ENCODE assay signal across 20 cellular contexts in the genomic region with DNA sequence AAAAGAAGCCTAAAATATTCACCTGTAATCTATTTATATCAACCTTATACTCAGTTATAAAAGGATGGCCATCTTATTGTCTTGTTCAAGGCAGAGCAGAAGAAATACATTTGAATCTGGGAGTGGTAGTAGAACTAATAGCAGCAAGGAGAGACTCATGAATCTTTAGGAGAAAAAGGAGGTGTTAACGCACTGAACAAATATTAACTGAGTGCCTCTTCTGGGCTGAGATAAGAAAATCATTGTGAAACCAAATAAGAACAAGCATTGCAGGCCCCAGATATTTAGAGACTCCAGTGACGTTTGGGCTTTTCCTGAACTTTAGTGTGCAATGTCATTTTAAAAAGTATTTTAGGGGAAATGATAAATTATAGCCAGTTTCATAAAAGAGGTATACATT.
DNase-seq lines count a peak whose midpoint lies in the region; ATAC-seq, FAIRE-seq and TF ChIP-seq lines count a peak whose summit lies in the region.
"Had no signal": no experiment of that assay in that cellular context is flagged by ENCODE, and none has a peak within 500 bp of the region (broad histone marks: within the 10 kb centered on the region; RNA-seq: fewer than 3 reads in every experiment).

No MANE protein-coding gene starts in this region.

- H4K8ac ChIP-seq in mesenchymal stem cell (ENCODE audit: low read length) = no peak overlapping the region

- no peaks in the 10 kb centered on the region for H3K27me3 ChIP-seq in Caco-2 (replicated peaks; ENCODE audit: control insufficient read depth, insufficient read depth, low read length)
- no peaks in the 10 kb centered on the region for H3K27me3 ChIP-seq in left lung
- H3K27me3 ChIP-seq in pancreas = no peaks in the 10 kb centered on the region
- H3K27me3 ChIP-seq in sigmoid colon = no peaks in the 10 kb centered on the region
- no peaks in the 10 kb centered on the region for H3K27me3 ChIP-seq in mesenchymal stem cell (ENCODE audit: control insufficient read depth in 1 of 2, insufficient read depth in 1 of 2, low read length in 2 of 2)

- WGBS in pancreas, 2 donors = 3 to 6% methylated on average over 2 of the region's 2 CpGs
- 12 to 29% methylated on average over 2 of the region's 2 CpGs for WGBS in sigmoid colon, 2 donors
- WGBS in mesenchymal stem cell = 88% methylated on average over 1 of the region's 2 CpGs

- H3K4me2 ChIP-seq in mesenchymal stem cell (ENCODE audit: low read length, poor library complexity, severe bottlenecking) = no peak overlapping the region

- FAIRE-seq in pancreas (lab: Jason Lieb, UNC) = no peak
- FAIRE-seq: G401.6, GM12878, GM19239, H1 had no signal

- H3K9me3 ChIP-seq in Caco-2 (no peaks in the 10 kb centered on the region), left lung (peaks cover 0 to 5% of the 10 kb centered on the region in 2 donors), pancreas (no peaks in the 10 kb centered on the region), sigmoid colon (no peaks in the 10 kb centered on the region), mesenchymal stem cell (ENCODE audit: control insufficient read depth, low read length) (no peaks in the 10 kb centered on the region)

- H3K36me3 Mint-ChIP-seq in Caco-2 (ENCODE audit: insufficient read depth, unreplicated experiment) (no peaks in the 10 kb centered on the region), natural killer cell (no peaks in the 10 kb centered on the region)
- H3K36me3 Mint-ChIP-seq: CD4-positive, alpha-beta memory T cell had no signal

- H3K23ac ChIP-seq in mesenchymal stem cell (ENCODE audit: low read length in 2 of 2) = no peak overlapping the region

- H3K27ac Mint-ChIP-seq in Caco-2 (ENCODE audit: unreplicated experiment) (no peak overlapping the region), natural killer cell (no peak overlapping the region)
- H3K27ac Mint-ChIP-seq: CD4-positive, alpha-beta memory T cell had no signal

- CTCF ChIA-PET in Caco-2 (lab: Charles Lee) = interaction anchor here (0.6 kb wide), 1 partner anchor 123 kb away, joined by 3 read pairs; no protein-coding TSS in a partner anchor

- H3K4me3 Mint-ChIP-seq in Caco-2 (ENCODE audit: unreplicated experiment) (peak overlapping the region; percentile 22), natural killer cell (no peak overlapping the region)
- H3K4me3 Mint-ChIP-seq: CD4-positive, alpha-beta memory T cell had no signal

- ATAC-seq in left lung = peak; percentile 94
- peak; percentile 66 to 87 (median 77) for ATAC-seq in pancreas
- ATAC-seq in natural killer cell = no peak
- ATAC-seq: GM12878 had no signal

- no peak overlapping the region for H2BK5ac ChIP-seq in mesenchymal stem cell (ENCODE audit: low read depth, low read length, poor library complexity, severe bottlenecking)

- no peak overlapping the region for H2BK12ac ChIP-seq in mesenchymal stem cell (ENCODE audit: low read length in 2 of 2)

- no peak overlapping the region for H3K9ac ChIP-seq in mesenchymal stem cell (ENCODE audit: low read length)
- H3K9ac ChIP-seq: GM23248 had no signal

- H3K36me3 ChIP-seq in Caco-2 (ENCODE audit: control insufficient read depth, insufficient read depth, low read length) (no peaks in the 10 kb centered on the region), left lung (no peaks in the 10 kb centered on the region), pancreas (no peaks in the 10 kb centered on the region), sigmoid colon (no peaks in the 10 kb centered on the region), mesenchymal stem cell (ENCODE audit: control insufficient read depth in 1 of 2, insufficient read depth in 2 of 2, low read depth in 1 of 2, low read length in 2 of 2) (no peaks in the 10 kb centered on the region)

- peaks cover 27% of the 10 kb centered on the region for H3K4me1 ChIP-seq in Caco-2
- no peaks in the 10 kb centered on the region for H3K4me1 ChIP-seq in left lung
- H3K4me1 ChIP-seq in pancreas = peaks cover 4 to 22% (median 10%) of the 10 kb centered on the region in 3 donors
- H3K4me1 ChIP-seq in sigmoid colon = peaks cover 0 to 32% (median 7%) of the 10 kb centered on the region in 4 donors
- no peaks in the 10 kb centered on the region for H3K4me1 ChIP-seq in mesenchymal stem cell (ENCODE audit: control insufficient read depth, insufficient read depth, low read depth, low read length)

- H3K14ac ChIP-seq in mesenchymal stem cell (ENCODE audit: low read length in 2 of 2) = no peak overlapping the region

- DNase-seq in Caco-2 (peak in 1 of 2 experiments; percentile 25), NCI-H69 (lab: John Stamatoyannopoulos, UW) (peak; percentile 50), left lung (no peak), pancreas (no peak), sigmoid colon (no peak), NCI-H1930 (lab: John Stamatoyannopoulos, UW) (no peak), mesenchymal stem cell (no peak), natural killer cell (no peak)
- DNase-seq: C1 segment of cervical spinal cord; CD4-positive, alpha-beta memory T cell; COR-L47; DMS153; DND-41; GM23248; H7; HCEC 1CT had no signal

- no peak overlapping the region for H2AK5ac ChIP-seq in mesenchymal stem cell (ENCODE audit: low read length, severe bottlenecking)

- no peak overlapping the region for H3K27ac ChIP-seq in left lung
- H3K27ac ChIP-seq in pancreas = no peak overlapping the region
- H3K27ac ChIP-seq in sigmoid colon = no peak overlapping the region
- H3K27ac ChIP-seq in mesenchymal stem cell (ENCODE audit: low read length, poor library complexity, severe bottlenecking) = no peak overlapping the region
- H3K27ac ChIP-seq: GM23248 had no signal

- H2BK15ac ChIP-seq in mesenchymal stem cell (ENCODE audit: low read depth, poor library complexity, severe bottlenecking) = no peak overlapping the region

- no peaks in the 10 kb centered on the region for H3K79me1 ChIP-seq in mesenchymal stem cell (replicated peaks; ENCODE audit: low read length, poor library complexity, severe bottlenecking)

- no peak overlapping the region for H2BK120ac ChIP-seq in mesenchymal stem cell (ENCODE audit: low read depth, low read length)

- TF ChIP-seq POLR2A in sigmoid colon (IDR thresholded peaks at IDR 0.05) = no peak

- BruUV-seq in Caco-2 (replicated peaks; lab: Mats Ljungman, UMichigan) = no TSS peak

- H3K18ac ChIP-seq in mesenchymal stem cell (ENCODE audit: low read depth in 1 of 2, low read length in 2 of 2) = no peak overlapping the region

- TF ChIP-seq CTCF in Caco-2 (IDR thresholded peaks at IDR 0.05; ENCODE audit: insufficient read depth in 1 of 2, low read depth in 1 of 2, low read length in 1 of 2, severe bottlenecking in 1 of 2, unreplicated experiment in 1 of 2) = no peak
- no peak for TF ChIP-seq CTCF in left lung (IDR thresholded peaks at IDR 0.05)
- TF ChIP-seq CTCF in pancreas (IDR thresholded peaks at IDR 0.05) = no peak
- TF ChIP-seq CTCF in sigmoid colon (IDR thresholded peaks at IDR 0.05) = no peak
- TF ChIP-seq CTCF in natural killer cell (IDR thresholded peaks at IDR 0.05) = no peak

- H3K4me1 Mint-ChIP-seq in Caco-2 (ENCODE audit: low read depth, unreplicated experiment) (peaks cover 24% of the 10 kb centered on the region), natural killer cell (no peaks in the 10 kb centered on the region)
- H3K4me1 Mint-ChIP-seq: CD4-positive, alpha-beta memory T cell had no signal

- no peak for TF ChIP-seq EP300 in sigmoid colon (IDR thresholded peaks at IDR 0.05)

- intact Hi-C loops in Caco-2 (cut with micrococcal nuclease; ENCODE audit: unreplicated experiment) (loop anchor here (2.0 to 10.0 kb wide), 3 partner anchors 68 to 134 kb away; no protein-coding TSS in a partner anchor), left lung (cut with DNase I) (no loop called here), pancreas (cut with DNase I) (no loop called here), sigmoid colon (cut with DNase I) (no loop called here), natural killer cell (cut with micrococcal nuclease) (no loop called here)

- H2AFZ ChIP-seq in mesenchymal stem cell (ENCODE audit: low read depth, low read length) = no peak overlapping the region
- H2AFZ ChIP-seq: GM23248 had no signal

- H3K9me3 Mint-ChIP-seq in Caco-2 (ENCODE audit: unreplicated experiment) = no peaks in the 10 kb centered on the region
- peaks cover 5 to 16% of the 10 kb centered on the region in 2 donors for H3K9me3 Mint-ChIP-seq in natural killer cell

- H3K27me3 Mint-ChIP-seq in Caco-2 (ENCODE audit: insufficient read depth, unreplicated experiment) (no peaks in the 10 kb centered on the region), natural killer cell (ENCODE audit: low read depth in 2 of 2) (no peaks in the 10 kb centered on the region)
- H3K27me3 Mint-ChIP-seq: CD4-positive, alpha-beta memory T cell had no signal

- H4K91ac ChIP-seq in mesenchymal stem cell (ENCODE audit: low read length) = no peak overlapping the region

- H3K4me3 ChIP-seq in Caco-2 (ENCODE audit: low read depth, low read length) (no peak overlapping the region), left lung (no peak overlapping the region), pancreas (no peak overlapping the region), sigmoid colon (no peak overlapping the region), mesenchymal stem cell (ENCODE audit: insufficient read depth in 1 of 2, low read depth in 1 of 2, low read length in 2 of 2) (no peak overlapping the region)
- H3K4me3 ChIP-seq: GM12878, GM23248 had no signal

- POLR2A ChIA-PET in Caco-2 (lab: Charles Lee) = no interaction called here

- no peak overlapping the region for H3K4ac ChIP-seq in mesenchymal stem cell (ENCODE audit: low read depth in 1 of 2, low read length in 2 of 2)

Comparison
In these comparisons a context has a peak if more than half of its experiments do, and no peak if none do; other contexts are left out.
1. ATAC-seq: peak in left lung (single experiment) and pancreas (4 of 4); none in natural killer cell (0 of 3).